In genomic region chr15:85154061-85154460, GRCh38 we compare ENCODE assay signal across 2 cellular contexts.
TF ChIP-seq lines count a peak whose summit lies in the region.

No MANE protein-coding gene starts in this region.

TF ChIP-seq in Ishikawa, 13 proteins besides CTCF, POLR2A, EP300 and RAD21 (continued from another document):
- no peak for TF ChIP-seq REST (IDR thresholded peaks at IDR 0.05; ENCODE audit: low read depth)

TF ChIP-seq in GM12878, 131 proteins besides CTCF, POLR2A, EP300 and RAD21 (continued from another document):
- TF ChIP-seq RUNX3 (IDR thresholded peaks at IDR 0.05; ENCODE audit: low read length): peak; percentile 27; the same call in 1 of the 2 replicates
